In genomic region chr5:158375531-158375930, GRCh38 we compare ENCODE assay signal across 17 cellular contexts.
DNase-seq lines count a peak whose midpoint lies in the region; ATAC-seq, FAIRE-seq and TF ChIP-seq lines count a peak whose summit lies in the region.
"Had no signal": no experiment of that assay in that cellular context is flagged by ENCODE, and none has a peak within 500 bp of the region (broad histone marks: within the 10 kb centered on the region; RNA-seq: fewer than 3 reads in every experiment).

No MANE protein-coding gene starts in this region.

- no peak overlapping the region for H2AFZ ChIP-seq in H1 (ENCODE audit: low read length)

- TF ChIP-seq POLR2A in H1 (IDR thresholded peaks at IDR 0.05; ENCODE audit: control extremely low read depth in 1 of 2, low read depth in 2 of 2, low read length in 2 of 2), result no peak

- no peak for FAIRE-seq in H1 (lab: Jason Lieb, UNC)
- FAIRE-seq: D721Med, G401.6, GM12892 had no signal

- H4K20me1 ChIP-seq in H1 (replicated peaks in 1 of 2; ENCODE audit: control insufficient read depth in 1 of 2, insufficient read depth in 2 of 2, low read length in 2 of 2), result no peaks in the 10 kb centered on the region

- H3K27me3 ChIP-seq in HL-60 (ENCODE audit: insufficient read depth, poor library complexity, severe bottlenecking) (no peaks in the 10 kb centered on the region), H1 (replicated peaks in 1 of 4; ENCODE audit: control insufficient read depth in 3 of 4, extremely low read depth in 1 of 4, insufficient read depth in 3 of 4, low read length in 3 of 4) (no peaks in the 10 kb centered on the region), neutrophil (no peaks in the 10 kb centered on the region)

- WGBS in H1 (ENCODE audit: extremely low coverage in 1 of 2, insufficient coverage in 1 of 2, insufficient read length in 1 of 2, insufficient replicate concordance in 2 of 2, low coverage in 1 of 2, low lambda C conversion rate in 2 of 2, missing lambda C conversion rate in 1 of 2), 2 experiments, result 82% methylated on average over 3 of the region's 3 CpGs; no CpG with 5 or more reads in 1 of the 2 experiments

- no peaks in the 10 kb centered on the region; the same call in 1 of the 2 replicates for H3K23me2 ChIP-seq in H1 (ENCODE audit: low read depth, low read length)

- no peak overlapping the region for H3K23ac ChIP-seq in H1 (ENCODE audit: insufficient read length)

- H3K4me1 ChIP-seq in H1 (replicated peaks in 1 of 4; ENCODE audit: control insufficient read depth in 3 of 4, insufficient read depth in 4 of 4, low read length in 3 of 4) (0 out of 7 replicates have a peak, but pooled peaks cover 0 to 2% (median 0%) of the 10 kb centered on the region in 4 experiments), neutrophil (ENCODE audit: control insufficient read depth in 1 of 2, insufficient read depth in 1 of 2, low read depth in 1 of 2, low read length in 1 of 2) (peaks cover 66 to 78% of the 10 kb centered on the region in 2 experiments)

- peak; percentile 59 to 73 for DNase-seq in HL-60 (ENCODE audit: low read depth in 1 of 2, low spot score in 1 of 2)
- DNase-seq in NOMO-1 treated with DMSO at 0.1 percent for 48 hours (lab: John Stamatoyannopoulos, UW; ENCODE audit: unreplicated experiment), result peak; percentile 86
- no peak for DNase-seq in H1 (ENCODE audit: low read depth in 1 of 2, low spot score in 2 of 2)
- DNase-seq in cerebellar cortex (ENCODE audit: low spot score), result no peak
- DNase-seq in COLO829 (ENCODE audit: low spot score), result no peak
- DNase-seq: CD4-positive, alpha-beta memory T cell; DMS79 treated with DMSO at 0.1 percent for 48 hours; NCI-H1436 treated with DMSO at 0.1 percent for 48 hours; NCI-H2081; NCI-H510A treated with DMSO at 0.1 percent for 48 hours; OCI-M1; RPMI8226 had no signal

- TF ChIP-seq CTCF in HL-60 (IDR thresholded peaks at IDR 0.05; ENCODE audit: insufficient read depth, low read length) (no peak), H1 (IDR thresholded peaks at IDR 0.05; ENCODE audit: control extremely low read depth in 1 of 3, insufficient read depth in 1 of 3, low read depth in 1 of 3, low read length in 3 of 3) (no peak), neutrophil (IDR thresholded peaks at IDR 0.05) (no peak)

- POLR2A ChIA-PET in H1 (lab: Charles Lee; ENCODE audit: partially characterized antibody), result no interaction called here

- H2BK12ac ChIP-seq in H1 (ENCODE audit: low read depth, low read length), result no peak overlapping the region

- TF ChIP-seq RAD21 in H1 (IDR thresholded peaks at IDR 0.05 in 1 of 2, conservative IDR thresholded peaks at IDR 0.05 in 1 of 2; ENCODE audit: low read depth in 2 of 2, low read length in 2 of 2), result no peak

- H3K4me3 ChIP-seq in HL-60 (replicated peaks; ENCODE audit: insufficient read depth, low read length) (no peak overlapping the region), H1 (ENCODE audit: extremely low read depth in 1 of 4, insufficient read depth in 2 of 4, low read depth in 3 of 4, low read length in 4 of 4) (no peak overlapping the region), neutrophil (ENCODE audit: low read depth in 1 of 2, low read length in 1 of 2) (no peak overlapping the region)

- no peak for TF ChIP-seq EP300 in H1 (IDR thresholded peaks at IDR 0.05; ENCODE audit: borderline replicate concordance in 1 of 2, low read depth in 2 of 2, low read length in 2 of 2)

- H3K14ac ChIP-seq in H1 (ENCODE audit: insufficient read length), result no peak overlapping the region

- no peak overlapping the region for H4K8ac ChIP-seq in H1 (ENCODE audit: extremely low read depth, insufficient read depth, low read length)

- H2AK5ac ChIP-seq in H1 (ENCODE audit: low read depth, low read length), result no peak overlapping the region

- no peak overlapping the region for H2BK20ac ChIP-seq in H1 (ENCODE audit: low read length)

- no peak overlapping the region for H4K5ac ChIP-seq in H1 (ENCODE audit: insufficient read length, low read depth, low read length)

- CTCF ChIA-PET in H1 (lab: Charles Lee; ENCODE audit: partially characterized antibody), result interaction anchor here (0.8 kb wide), 1 partner anchor 19 kb away, joined by 3 read pairs; no protein-coding TSS in a partner anchor

- no peak overlapping the region for H3K27ac ChIP-seq in HL-60 (replicated peaks)
- no peak overlapping the region for H3K27ac ChIP-seq in H1 (ENCODE audit: low read depth, low read length)
- H3K27ac ChIP-seq in neutrophil, result peak overlapping the region; percentile 74

- no peak overlapping the region for H3K18ac ChIP-seq in H1 (ENCODE audit: extremely low read depth, low read length)

- H3K9me3 ChIP-seq in H1 (ENCODE audit: insufficient read depth in 2 of 2, low read depth in 1 of 2, low read length in 1 of 2) (peaks cover 0 to 6% of the 10 kb centered on the region in 2 experiments; a peak in 1 of 4 replicates), neutrophil (no peaks in the 10 kb centered on the region)

- no peak overlapping the region for H3K4me2 ChIP-seq in H1 (ENCODE audit: insufficient read depth in 1 of 2, low read depth in 2 of 2, low read length in 2 of 2)

- H3K79me2 ChIP-seq in H1 (ENCODE audit: control insufficient read depth in 1 of 2, insufficient read depth in 2 of 2, low read length in 2 of 2), result no peaks in the 10 kb centered on the region

- no peak overlapping the region for H3K4ac ChIP-seq in H1 (replicated peaks; ENCODE audit: insufficient read length, low read depth, low read length)

- no peak for ATAC-seq in HG03469 (IDR thresholded peaks at IDR 0.05; ENCODE audit: unreplicated experiment)

- H4K91ac ChIP-seq in H1 (replicated peaks; ENCODE audit: insufficient read length, low read length), result no peak overlapping the region

- no peak overlapping the region for H2BK120ac ChIP-seq in H1 (replicated peaks; ENCODE audit: low read depth, low read length)

- H3K56ac ChIP-seq in H1 (replicated peaks; ENCODE audit: insufficient read length, low read depth, low read length), result no peak overlapping the region

- no peaks in the 10 kb centered on the region for H3K79me1 ChIP-seq in H1 (ENCODE audit: low read depth, low read length)

- H2BK5ac ChIP-seq in H1 (ENCODE audit: low read depth, low read length), result no peak overlapping the region

- H3K36me3 ChIP-seq in H1 (ENCODE audit: control insufficient read depth in 2 of 4, insufficient read depth in 4 of 4, low read length in 3 of 4), result no peaks in the 10 kb centered on the region
- no peaks in the 10 kb centered on the region for H3K36me3 ChIP-seq in neutrophil

- H3K9ac ChIP-seq in H1 (replicated peaks in 1 of 4; ENCODE audit: extremely low read depth in 1 of 4, low read depth in 3 of 4, low read length in 3 of 4), result no peak overlapping the region

- H2BK15ac ChIP-seq in H1 (ENCODE audit: low read length), result no peak overlapping the region

TF ChIP-seq in H1, 55 proteins besides CTCF, POLR2A, EP300 and RAD21:
- TF ChIP-seq CEBPB (IDR thresholded peaks at IDR 0.05; ENCODE audit: low read depth, low read length) (0 out of 2 replicates have a peak, but pooled peaks have one; percentile 42), BRCA1 (IDR thresholded peaks at IDR 0.05; ENCODE audit: low read depth, low read length) (no peak)
TF ChIP-seq in H1: peak in this region for 1.

Comparison
In these comparisons a context has a peak if more than half of its experiments do, and no peak if none do; other contexts are left out.
1. DNase-seq: peak in HL-60 (2 of 2) and NOMO-1 treated with DMSO at 0.1 percent for 48 hours (single experiment); none in H1 (0 of 2), cerebellar cortex (single experiment) and COLO829 (single experiment).